Comparison of ENCODE assay signal across 10 cellular contexts in genomic region chr12:4909397-4909733, GRCh38. TPM values are rescaled to one million over a fixed set of nuclear protein-coding genes. Genes with fewer than 3 reads are reported as not detected.
A peak's percentile ranks its signal among the peaks of the same experiment; 100 is the strongest.
DNase-seq lines count a peak whose midpoint lies in the region; ATAC-seq, FAIRE-seq and TF ChIP-seq lines count a peak whose summit lies in the region.
"Had no signal": no experiment of that assay in that cellular context is flagged by ENCODE, and none has a peak within 500 bp of the region (broad histone marks: within the 10 kb centered on the region; RNA-seq: fewer than 3 reads in every experiment).

No MANE protein-coding gene starts in this region.

- TF ChIP-seq CTCF in keratinocyte (optimal IDR thresholded peaks at IDR 0.05 in 1 of 3, IDR thresholded peaks at IDR 0.05 in 1 of 3, conservative IDR thresholded peaks at IDR 0.05 in 1 of 3; ENCODE audit: extremely low read depth in 1 of 3, insufficient read depth in 2 of 3, low read length in 3 of 3): no peak

- H2AFZ ChIP-seq in keratinocyte (ENCODE audit: control insufficient read depth, low read length): no peak overlapping the region

- peaks cover 7% of the 10 kb centered on the region for H3K4me1 Mint-ChIP-seq in T-helper 2 cell treated with Interferon-gamma antibody and Interleukin-4, amounts not matched to agents 5 μg/mL and 100 μg/mL, for 36 hours (ENCODE audit: low read depth)
- H3K4me1 Mint-ChIP-seq in activated T-cell treated with anti-CD3 and anti-CD28 coated beads, Interleukin-2, amount 50 U/mL, for 4 hours (ENCODE audit: low read depth): peaks cover 22% of the 10 kb centered on the region

- H3K9me3 ChIP-seq in keratinocyte (ENCODE audit: control insufficient read depth, low read depth, low read length): no peaks in the 10 kb centered on the region
- H3K9me3 ChIP-seq in stomach smooth muscle (ENCODE audit: control insufficient read depth in 2 of 2, low read length in 2 of 2): no peaks in the 10 kb centered on the region
- H3K9me3 ChIP-seq: left lung, SJCRH30 had no signal

- ATAC-seq in activated T-cell treated with anti-CD3 and anti-CD28 coated beads, Interleukin-2, amount 50 U/mL, for 4 hours: no peak

- no peak for DNase-seq in T-helper 2 cell treated with Interferon-gamma antibody and Interleukin-4, amounts not matched to agents 5 μg/mL and 100 μg/mL, for 36 hours (ENCODE audit: low spot score)
- DNase-seq in T-helper 2 cell: no peak
- DNase-seq in activated T-cell treated with anti-CD3 and anti-CD28 coated beads, Interleukin-2, amount 50 U/mL, for 4 hours: no peak
- DNase-seq in keratinocyte (ENCODE audit: low read depth, low spot score): no peak
- DNase-seq in GOT3 (lab: John Stamatoyannopoulos, UW): no peak
- DNase-seq in NCI-H187 (lab: John Stamatoyannopoulos, UW): no peak
- no peak for DNase-seq in HT-29 (ENCODE audit: low spot score)
- DNase-seq: SJCRH30 had no signal

- H3K9me3 Mint-ChIP-seq in T-helper 2 cell treated with Interferon-gamma antibody and Interleukin-4, amounts not matched to agents 5 μg/mL and 100 μg/mL, for 36 hours: no peaks in the 10 kb centered on the region
- H3K9me3 Mint-ChIP-seq in activated T-cell treated with anti-CD3 and anti-CD28 coated beads, Interleukin-2, amount 50 U/mL, for 4 hours: peaks cover 4% of the 10 kb centered on the region

- no peaks in the 10 kb centered on the region for H4K20me1 ChIP-seq in keratinocyte (ENCODE audit: control insufficient read depth, extremely low read depth, insufficient read depth, low read length)

- H3K9me1 ChIP-seq in keratinocyte (ENCODE audit: control insufficient read depth, extremely low read depth, insufficient read depth, low read length): no peaks in the 10 kb centered on the region

- H3K4me3 ChIP-seq in keratinocyte (ENCODE audit: control insufficient read depth in 2 of 3, extremely low read depth in 1 of 3, insufficient read depth in 2 of 3, low read depth in 1 of 3, low read length in 3 of 3): no peak overlapping the region
- H3K4me3 ChIP-seq in stomach smooth muscle (ENCODE audit: low read length in 2 of 2): peak overlapping the region; percentile 85 to 92
- H3K4me3 ChIP-seq: SJCRH30 had no signal

- peaks cover 2% of the 10 kb centered on the region for H3K36me3 Mint-ChIP-seq in T-helper 2 cell treated with Interferon-gamma antibody and Interleukin-4, amounts not matched to agents 5 μg/mL and 100 μg/mL, for 36 hours (ENCODE audit: low read depth)
- H3K36me3 Mint-ChIP-seq in activated T-cell treated with anti-CD3 and anti-CD28 coated beads, Interleukin-2, amount 50 U/mL, for 4 hours (ENCODE audit: insufficient read depth): no peaks in the 10 kb centered on the region

- H3K36me3 ChIP-seq in keratinocyte (ENCODE audit: control insufficient read depth in 2 of 2, extremely low read depth in 1 of 2, insufficient read depth in 2 of 2, low read length in 2 of 2): no peaks in the 10 kb centered on the region
- no peaks in the 10 kb centered on the region for H3K36me3 ChIP-seq in stomach smooth muscle (ENCODE audit: control insufficient read depth in 2 of 2, insufficient read depth in 2 of 2, low read length in 2 of 2)
- H3K36me3 ChIP-seq: left lung, SJCRH30 had no signal

- dilution Hi-C loops in keratinocyte (cut with MboI; ENCODE audit: extremely low pct_ligation_motif_present, low sequenced_read_pairs): no loop called here

- H3K4me1 ChIP-seq in keratinocyte (ENCODE audit: control insufficient read depth, extremely low read depth, insufficient read depth, low read length) (peaks cover 3% of the 10 kb centered on the region), stomach smooth muscle (ENCODE audit: control insufficient read depth, insufficient read depth, low read length) (peaks cover 17% of the 10 kb centered on the region)
- H3K4me1 ChIP-seq: SJCRH30 had no signal

- no peak overlapping the region for H3K9ac ChIP-seq in keratinocyte (ENCODE audit: control insufficient read depth, extremely low read depth, insufficient read depth, low read length)
- H3K9ac ChIP-seq in stomach smooth muscle (ENCODE audit: low read length in 2 of 2): peak overlapping the region in 1 of 2 donors; percentile 38

- H3K4me2 ChIP-seq in keratinocyte (ENCODE audit: control insufficient read depth, extremely low read depth, insufficient read depth, low read depth, low read length): peak overlapping the region; percentile 10

- peak overlapping the region; percentile 18 for H3K4me3 Mint-ChIP-seq in T-helper 2 cell treated with Interferon-gamma antibody and Interleukin-4, amounts not matched to agents 5 μg/mL and 100 μg/mL, for 36 hours
- H3K4me3 Mint-ChIP-seq in activated T-cell treated with anti-CD3 and anti-CD28 coated beads, Interleukin-2, amount 50 U/mL, for 4 hours: peak overlapping the region; percentile 49

- peaks cover 45% of the 10 kb centered on the region for H3K27me3 Mint-ChIP-seq in T-helper 2 cell treated with Interferon-gamma antibody and Interleukin-4, amounts not matched to agents 5 μg/mL and 100 μg/mL, for 36 hours (ENCODE audit: low read depth)
- H3K27me3 Mint-ChIP-seq in activated T-cell treated with anti-CD3 and anti-CD28 coated beads, Interleukin-2, amount 50 U/mL, for 4 hours (ENCODE audit: low read depth): peaks cover 50% of the 10 kb centered on the region

- H3K27ac Mint-ChIP-seq in T-helper 2 cell treated with Interferon-gamma antibody and Interleukin-4, amounts not matched to agents 5 μg/mL and 100 μg/mL, for 36 hours: no peak overlapping the region

- H3K27me3 ChIP-seq in keratinocyte (ENCODE audit: control insufficient read depth, extremely low read depth, insufficient read depth, low read length): peaks cover 52% of the 10 kb centered on the region
- H3K27me3 ChIP-seq in stomach smooth muscle (ENCODE audit: control insufficient read depth in 1 of 2, insufficient read depth in 2 of 2, low read length in 2 of 2): peaks cover 12 to 16% of the 10 kb centered on the region in 2 donors
- H3K27me3 ChIP-seq: SJCRH30 had no signal

- no peaks in the 10 kb centered on the region for H3K79me2 ChIP-seq in keratinocyte (ENCODE audit: control insufficient read depth, insufficient read depth, low read length)

- FAIRE-seq in keratinocyte (lab: Jason Lieb, UNC): no peak

- H3K27ac ChIP-seq in keratinocyte (ENCODE audit: control insufficient read depth, insufficient read depth, low read length) (no peak overlapping the region), stomach smooth muscle (ENCODE audit: low read length) (peak overlapping the region; percentile 60)
- H3K27ac ChIP-seq: left lung, SJCRH30 had no signal

RNA-seq across cellular contexts. Expression of gene KCNA1, which starts 0.3 kb away (rescaled TPM):
- under 1 TPM in 1 of 3 donors, not detected in 2; 0.10 TPM for total RNA-seq in activated T-cell treated with anti-CD3 and anti-CD28 coated beads, Interleukin-2, amount 50 U/mL, for 4 hours
- polyA plus RNA-seq in keratinocyte: not detected in 3 replicates
- polyA plus RNA-seq in keratinocyte (2011; ENCODE audit: low read depth): not detected
- not detected in 2 replicates for polyA plus RNA-seq in keratinocyte (2011; cell fraction: cytosol; rRNA removed)
- not detected in 2 replicates for polyA plus RNA-seq in keratinocyte (2011; cell fraction: nucleus; rRNA removed)
- not detected in 2 replicates for polyA plus RNA-seq in keratinocyte (2012; ENCODE audit: low replicate concordance)
- polyA minus RNA-seq in keratinocyte: not detected in 3 replicates
- polyA minus RNA-seq in keratinocyte (2011; cell fraction: cytosol; rRNA and poly(A)+ RNA removed): not detected
- polyA minus RNA-seq in keratinocyte (2011; cell fraction: nucleus; rRNA and poly(A)+ RNA removed): not detected in 2 replicates
- not detected in 2 replicates for total RNA-seq in HT-29 (2014; rRNA removed; shearing (Covaris generic))
- total RNA-seq: SJCRH30 had no signal

Comparison
In these comparisons a context has a peak if more than half of its experiments do, and no peak if none do; other contexts are left out.
1. H3K4me3 ChIP-seq: peak in stomach smooth muscle (2 of 2); none in keratinocyte (0 of 3).